ENCODE assay signal across 1 cellular context in the genomic region with DNA sequence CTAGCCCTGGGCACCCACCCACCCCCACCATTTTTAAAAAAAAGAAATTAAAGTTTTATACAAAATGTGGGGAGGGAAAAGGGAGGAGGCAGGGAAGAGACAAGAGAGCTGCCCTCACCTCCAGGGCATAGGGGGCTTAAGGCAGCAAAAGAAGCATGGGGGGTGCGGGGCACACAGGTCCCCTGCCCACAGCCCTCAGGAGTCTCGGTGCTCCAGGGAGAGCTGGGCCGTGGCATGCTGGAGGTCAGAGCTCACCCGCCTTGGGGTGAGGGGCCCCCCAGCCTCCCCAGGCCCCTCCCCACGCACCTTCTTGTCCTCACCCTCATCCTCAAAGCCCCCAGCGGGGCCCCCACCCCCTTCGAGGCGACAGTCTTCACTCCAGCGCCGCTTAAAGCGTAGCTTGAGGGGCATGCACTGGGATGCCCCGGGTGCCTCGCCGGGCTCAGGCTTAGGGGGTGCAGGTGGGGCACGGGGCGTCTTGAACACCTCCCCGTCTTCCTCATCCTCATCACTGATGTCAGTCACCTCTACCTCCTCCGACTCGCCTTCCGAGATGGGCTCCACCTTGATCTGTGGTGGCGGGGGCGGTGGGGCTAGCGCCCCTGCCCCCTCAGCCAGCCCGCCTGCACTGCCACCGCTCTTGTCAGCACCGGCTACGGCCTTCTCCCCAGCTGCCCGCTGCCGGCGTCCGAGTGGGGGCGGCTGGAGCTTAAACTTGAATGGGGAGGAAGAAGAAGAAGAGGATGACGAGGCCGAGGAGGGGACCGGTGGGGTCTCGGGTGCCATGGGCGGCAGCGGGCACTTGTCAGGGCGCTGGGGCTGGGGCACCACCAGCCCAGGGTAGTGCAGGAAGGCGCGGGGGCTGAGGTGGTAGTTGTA.
TF ChIP-seq lines count a peak whose summit lies in the region.

No MANE protein-coding gene starts in this region.

TF ChIP-seq in HEK293, 187 proteins besides CTCF, POLR2A, EP300 and RAD21 (continued from another document):
- TF ChIP-seq ZNF280D (tag by site-specific recombination; IDR thresholded peaks at IDR 0.05) (no peak), ZNF514 (tag by site-specific recombination; IDR thresholded peaks at IDR 0.05) (no peak), ZNF843 (tag by site-specific recombination; IDR thresholded peaks at IDR 0.05) (no peak), ZNF335 (tag by site-specific recombination; conservative IDR thresholded peaks at IDR 0.05) (no peak), EGR2 (tag by site-specific recombination; IDR thresholded peaks at IDR 0.05; ENCODE audit: low read depth) (no peak; the same call in 1 of the 2 replicates), ZNF792 (tag by site-specific recombination; IDR thresholded peaks at IDR 0.05) (no peak), KLF8 (tag by site-specific recombination; IDR thresholded peaks at IDR 0.05) (0 out of 2 replicates have a peak, but pooled peaks have one; percentile 6)
